14 cellular contexts compared by ENCODE assay signal in the genomic region with DNA sequence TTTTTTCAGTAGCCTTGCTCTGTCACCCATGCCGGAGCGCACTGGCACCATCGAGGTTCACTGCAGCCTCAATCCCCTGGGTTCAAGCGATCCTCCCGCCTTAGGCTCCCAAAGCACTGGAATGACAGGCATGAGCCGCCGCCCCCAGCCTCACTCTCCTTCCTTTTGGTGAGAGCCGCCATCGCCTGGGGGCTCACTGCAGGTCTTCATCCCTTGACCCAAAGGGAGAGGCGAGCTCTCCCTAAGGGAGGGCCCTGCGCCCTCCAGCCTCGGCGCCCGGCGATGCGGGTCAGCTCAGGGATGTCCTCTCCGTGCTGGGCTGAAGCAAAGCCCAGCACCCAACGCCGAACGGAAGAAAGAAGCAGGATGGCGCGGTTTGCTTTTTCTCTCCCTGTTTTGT. TPM values are rescaled to one million over a fixed set of nuclear protein-coding genes. Genes with fewer than 3 reads are reported as not detected.
DNase-seq lines count a peak whose midpoint lies in the region; ATAC-seq and TF ChIP-seq lines count a peak whose summit lies in the region.
"Had no signal": no experiment of that assay in that cellular context is flagged by ENCODE, and none has a peak within 500 bp of the region (broad histone marks: within the 10 kb centered on the region; RNA-seq: fewer than 3 reads in every experiment).

No MANE protein-coding gene starts in this region.

- H3K36me3 ChIP-seq in Loucy (ENCODE audit: insufficient read depth, low read length), result no peaks in the 10 kb centered on the region
- no peaks in the 10 kb centered on the region for H3K36me3 ChIP-seq in effector memory CD4-positive, alpha-beta T cell (ENCODE audit: control insufficient read depth, insufficient read depth, low read length)

- H3K9me3 Mint-ChIP-seq in activated CD4-positive, alpha-beta T cell treated with anti-CD3 and anti-CD28 coated beads for 36 hours (ENCODE audit: low read depth), result no peaks in the 10 kb centered on the region
- no peaks in the 10 kb centered on the region for H3K9me3 Mint-ChIP-seq in stimulated activated naive CD8-positive, alpha-beta T cell treated with anti-CD3 and anti-CD28 coated beads, Interleukin-15, amount 100 ng/mL, for 72 hours

- no peaks in the 10 kb centered on the region for H3K27me3 Mint-ChIP-seq in activated CD4-positive, alpha-beta T cell treated with anti-CD3 and anti-CD28 coated beads for 36 hours
- H3K27me3 Mint-ChIP-seq in stimulated activated naive CD8-positive, alpha-beta T cell treated with anti-CD3 and anti-CD28 coated beads, Interleukin-15, amount 100 ng/mL, for 72 hours, result no peaks in the 10 kb centered on the region

- peaks cover 38% of the 10 kb centered on the region for H3K4me1 Mint-ChIP-seq in activated CD4-positive, alpha-beta T cell treated with anti-CD3 and anti-CD28 coated beads for 36 hours
- peaks cover 57% of the 10 kb centered on the region for H3K4me1 Mint-ChIP-seq in stimulated activated naive CD8-positive, alpha-beta T cell treated with anti-CD3 and anti-CD28 coated beads, Interleukin-15, amount 100 ng/mL, for 72 hours

- peak overlapping the region; percentile 74 for H3K4me3 ChIP-seq in Loucy (ENCODE audit: low read length, poor library complexity, severe bottlenecking)
- no peak overlapping the region for H3K4me3 ChIP-seq in effector memory CD4-positive, alpha-beta T cell (ENCODE audit: insufficient read depth, low read depth, low read length, poor library complexity, severe bottlenecking)
- H3K4me3 ChIP-seq: GM23248, K562 had no signal

- H3K9me2 ChIP-seq in Loucy (replicated peaks; ENCODE audit: low read depth, low read length), result no peaks in the 10 kb centered on the region

- H3K9me3 ChIP-seq in Loucy (ENCODE audit: insufficient read depth, low read depth, low read length), result no peaks in the 10 kb centered on the region
- H3K9me3 ChIP-seq in effector memory CD4-positive, alpha-beta T cell (ENCODE audit: control insufficient read depth, low read length), result no peaks in the 10 kb centered on the region
- H3K9me3 ChIP-seq: heart left ventricle had no signal

- H4K20me1 ChIP-seq in Loucy (ENCODE audit: insufficient read depth, low read length, poor library complexity, severe bottlenecking), result no peaks in the 10 kb centered on the region

- no peak for DNase-seq in activated CD4-positive, alpha-beta T cell treated with anti-CD3 and anti-CD28 coated beads for 36 hours
- no peak for DNase-seq in activated CD4-positive, alpha-beta T cell treated with anti-CD3 and anti-CD28 coated beads, Interleukin-2, amount 50 U/mL, for 48 hours
- no peak for DNase-seq in effector memory CD4-positive, alpha-beta T cell
- DNase-seq in stimulated activated naive CD8-positive, alpha-beta T cell treated with anti-CD3 and anti-CD28 coated beads, Interleukin-15, amount 100 ng/mL, for 72 hours, result no peak
- no peak for DNase-seq in mucosa of gallbladder (ENCODE audit: low spot score)
- DNase-seq: GM23248, kidney glomerular epithelial cell, NCI-H146, NCI-H510A treated with DMSO at 0.1 percent for 48 hours had no signal

- peak overlapping the region; percentile 66 for H3K27ac ChIP-seq in effector memory CD4-positive, alpha-beta T cell (ENCODE audit: insufficient read depth, low read length, poor library complexity, severe bottlenecking)
- H3K27ac ChIP-seq: GM23248 had no signal

- no peak for TF ChIP-seq CTCF in Loucy (conservative IDR thresholded peaks at IDR 0.05; ENCODE audit: low read length)

- peaks cover 4% of the 10 kb centered on the region; the same call in 1 of the 2 replicates for H3F3A ChIP-seq in Loucy (ENCODE audit: low read depth)

- H3K9ac ChIP-seq in Loucy (ENCODE audit: low read depth, low read length, poor library complexity, severe bottlenecking), result peak overlapping the region; percentile 73
- H3K9ac ChIP-seq: GM23248 had no signal

- peaks cover 18% of the 10 kb centered on the region for H3K4me1 ChIP-seq in Loucy (ENCODE audit: insufficient read depth, low read length, poor library complexity, severe bottlenecking)
- H3K4me1 ChIP-seq in effector memory CD4-positive, alpha-beta T cell (ENCODE audit: control insufficient read depth, insufficient read depth, low read length, poor library complexity, severe bottlenecking), result peaks cover 41% of the 10 kb centered on the region

- H3K27ac Mint-ChIP-seq in activated CD4-positive, alpha-beta T cell treated with anti-CD3 and anti-CD28 coated beads for 36 hours, result peak overlapping the region; percentile 93
- peak overlapping the region; percentile 61 to 96 for H3K27ac Mint-ChIP-seq in stimulated activated naive CD8-positive, alpha-beta T cell treated with anti-CD3 and anti-CD28 coated beads, Interleukin-15, amount 100 ng/mL, for 72 hours

- no peaks in the 10 kb centered on the region for H3K27me3 ChIP-seq in Loucy (ENCODE audit: insufficient read depth, low read length, poor library complexity, severe bottlenecking)
- H3K27me3 ChIP-seq in effector memory CD4-positive, alpha-beta T cell (replicated peaks; ENCODE audit: control insufficient read depth, insufficient read depth, low read length, poor library complexity, severe bottlenecking), result no peaks in the 10 kb centered on the region
- H3K27me3 ChIP-seq: heart left ventricle had no signal

- no peak overlapping the region for H2AFZ ChIP-seq in Loucy (ENCODE audit: low read length)
- H2AFZ ChIP-seq: GM23248 had no signal

- peak overlapping the region; percentile 76 for H3K4me3 Mint-ChIP-seq in activated CD4-positive, alpha-beta T cell treated with anti-CD3 and anti-CD28 coated beads for 36 hours
- peak overlapping the region; percentile 88 to 92 for H3K4me3 Mint-ChIP-seq in stimulated activated naive CD8-positive, alpha-beta T cell treated with anti-CD3 and anti-CD28 coated beads, Interleukin-15, amount 100 ng/mL, for 72 hours

- no peak for ATAC-seq in activated CD4-positive, alpha-beta T cell treated with anti-CD3 and anti-CD28 coated beads for 36 hours
- no peak for ATAC-seq in stimulated activated naive CD8-positive, alpha-beta T cell treated with anti-CD3 and anti-CD28 coated beads, Interleukin-15, amount 100 ng/mL, for 72 hours
- ATAC-seq in GM18909 (IDR thresholded peaks at IDR 0.05; ENCODE audit: poor library complexity, unreplicated experiment) (no peak), HG03139 (IDR thresholded peaks at IDR 0.05; ENCODE audit: unreplicated experiment) (no peak)

- intact Hi-C loops in activated CD4-positive, alpha-beta T cell treated with anti-CD3 and anti-CD28 coated beads for 36 hours (cut with DNase I, micrococcal nuclease), result loop anchor here in 1 of 2 experiments (1.0 kb wide), 1 partner anchor 23 kb away; no protein-coding TSS in a partner anchor

- CTCF ChIA-PET in activated CD4-positive, alpha-beta T cell treated with anti-CD3 and anti-CD28 coated beads for 36 hours (lab: Charles Lee), result interaction anchor here (0.5 to 1.6 kb wide), 2 partner anchors 24 to 51 kb away, joined by 4 to 5 read pairs; no protein-coding TSS in a partner anchor

- H3K4me2 ChIP-seq in Loucy (ENCODE audit: low read depth, low read length, poor library complexity, severe bottlenecking), result peak overlapping the region; percentile 79

- POLR2A ChIA-PET in activated CD4-positive, alpha-beta T cell treated with anti-CD3 and anti-CD28 coated beads for 36 hours (lab: Charles Lee), result no interaction called here

- H3K79me2 ChIP-seq in Loucy (ENCODE audit: insufficient read depth, low read length), result peaks cover 9% of the 10 kb centered on the region; the same call in 1 of the 2 replicates

- H3K36me3 Mint-ChIP-seq in activated CD4-positive, alpha-beta T cell treated with anti-CD3 and anti-CD28 coated beads for 36 hours (ENCODE audit: low read depth), result peaks cover 17% of the 10 kb centered on the region

RNA-seq across cellular contexts. Expression of gene ZBTB7A, which starts 23.2 kb away (rescaled TPM):
- total RNA-seq in activated CD4-positive, alpha-beta T cell treated with anti-CD3 and anti-CD28 coated beads for 36 hours, result 10 to 100 TPM; 24.0 to 26.4 TPM
- total RNA-seq in mucosa of gallbladder, result 82.6 TPM

RNA-seq across cellular contexts. Expression of gene MAP2K2, which starts 34.0 kb away (rescaled TPM):
- total RNA-seq in activated CD4-positive, alpha-beta T cell treated with anti-CD3 and anti-CD28 coated beads for 36 hours, result 100 to 1,000 TPM; 108 to 133 TPM
- 139 TPM for total RNA-seq in mucosa of gallbladder
